Comparison of ENCODE assay signal across 28 cellular contexts in genomic region chr1:25611843-25612242, GRCh38.
"Had no signal": no experiment of that assay in that cellular context is flagged by ENCODE, and none has a peak within 500 bp of the region (broad histone marks: within the 10 kb centered on the region; RNA-seq: fewer than 3 reads in every experiment).

No MANE protein-coding gene starts in this region.

- H3K36me3 Mint-ChIP-seq: mesothelial cell of epicardium, naive B cell, neural progenitor cell had no signal

- H3K9me3 Mint-ChIP-seq: mesothelial cell of epicardium, naive B cell, nephron, neural progenitor cell had no signal

- H3K27me3 ChIP-seq: dorsolateral prefrontal cortex, gastroesophageal sphincter, heart left ventricle, stomach, thyroid gland had no signal

- DNase-seq: dorsolateral prefrontal cortex; effector CD4-positive, alpha-beta T cell; foreskin keratinocyte; heart left ventricle; left cardiac atrium; left lung; mesenchymal stem cell; mucosa of descending colon; naive B cell; stimulated activated CD4-positive, alpha-beta T cell treated with anti-CD3 and anti-CD28 coated beads, Interleukin-12 subunit alpha, Interleukin-12 subunit beta, amount 100 ng/mL, for 4 hours; stimulated activated CD4-positive, alpha-beta T cell treated with anti-CD3 and anti-CD28 coated beads, Interleukin-1b, Interleukin-23, amount 100 ng/mL, for 48 hours; stimulated activated CD4-positive, alpha-beta T cell treated with anti-CD3 and anti-CD28 coated beads, Interleukin-4, amount 100 ng/mL, for 1 hour; stimulated activated CD8-positive, alpha-beta memory T cell treated with anti-CD3 and anti-CD28 coated beads, Interleukin-4, amount 100 ng/mL, for 48 hours; stimulated activated naive CD4-positive, alpha-beta T cell treated with Interleukin-2 at 50 U/mL for 16 hours; stomach; thyroid gland; trophoblast cell had no signal

- H3K27ac ChIP-seq: dorsolateral prefrontal cortex, epithelial cell of prostate, foreskin keratinocyte, gastroesophageal sphincter, heart left ventricle, hepatocyte, left lung, neural progenitor cell, parathyroid adenoma, stomach, thyroid gland had no signal

- H3K4me3 ChIP-seq: dorsolateral prefrontal cortex, gastroesophageal sphincter, heart left ventricle, hepatocyte, left lung, mucosa of descending colon, neural progenitor cell, smooth muscle cell, stomach, thyroid gland had no signal

- H3K4me1 ChIP-seq: foreskin keratinocyte, neural progenitor cell, parathyroid adenoma had no signal

- H3K4me3 Mint-ChIP-seq: mesothelial cell of epicardium, naive B cell, nephron, neural progenitor cell had no signal

- H3K9me3 ChIP-seq: gastroesophageal sphincter, heart left ventricle, left lung, mucosa of descending colon, stomach, thyroid gland had no signal

- H3K27ac Mint-ChIP-seq: mesothelial cell of epicardium, nephron, neural progenitor cell, progenitor cell of endocrine pancreas had no signal

- ATAC-seq: esophagus mucosa, foreskin keratinocyte, gastroesophageal sphincter, heart left ventricle, left cardiac atrium, left lung, mucosa of descending colon, sciatic nerve had no signal

- H3K36me3 ChIP-seq: gastroesophageal sphincter, heart left ventricle, left lung, neural progenitor cell, stomach, thyroid gland had no signal
